Comparison of ENCODE assay signal across 8 cellular contexts in the genomic region with DNA sequence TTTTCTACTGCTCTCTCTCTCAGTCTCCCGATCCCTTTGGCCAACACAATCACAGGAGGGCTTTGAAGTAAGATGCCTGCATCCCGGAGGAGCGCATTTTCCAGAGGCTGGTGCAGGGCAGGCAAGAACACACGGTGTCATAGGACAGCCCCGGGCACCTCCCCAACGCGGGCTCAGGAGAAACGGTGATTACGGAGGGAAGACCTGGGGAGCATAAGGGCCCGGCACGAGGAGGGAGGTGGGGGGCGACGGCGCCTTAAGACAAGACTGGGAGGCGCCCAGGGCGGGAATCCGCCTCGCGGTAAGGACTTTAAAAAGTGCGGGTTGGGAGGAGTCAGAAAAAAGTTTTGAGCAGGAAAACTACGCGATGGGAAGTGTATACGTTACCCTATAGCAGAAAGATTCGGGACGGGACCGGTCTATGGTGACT. TPM values are rescaled to one million over a fixed set of nuclear protein-coding genes. Genes with fewer than 3 reads are reported as not detected.
DNase-seq lines count a peak whose midpoint lies in the region; ATAC-seq and TF ChIP-seq lines count a peak whose summit lies in the region.

No MANE protein-coding gene starts in this region.

- peak overlapping the region; percentile 83 for H3K27ac Mint-ChIP-seq in activated naive CD4-positive, alpha-beta T cell treated with anti-CD3 and anti-CD28 coated beads, Interleukin-2, amount 10 ng/mL, durations not matched to agents 7 days and 5 days

- 0% methylated on average over 26 of the region's 26 CpGs for WGBS in heart right ventricle, 2 donors

- peaks cover 20% of the 10 kb centered on the region for H3K4me1 Mint-ChIP-seq in activated naive CD4-positive, alpha-beta T cell treated with anti-CD3 and anti-CD28 coated beads, Interleukin-2, amount 10 ng/mL, durations not matched to agents 7 days and 5 days

- DNase-seq in DMS79 treated with DMSO at 0.1 percent for 48 hours (lab: John Stamatoyannopoulos, UW) = peak; percentile 34
- peak; percentile 52 for DNase-seq in M059J (ENCODE audit: low read depth)
- peak; percentile 41 for DNase-seq in activated naive CD4-positive, alpha-beta T cell treated with anti-CD3 and anti-CD28 coated beads, Interleukin-2, amount 10 ng/mL, durations not matched to agents 7 days and 5 days
- DNase-seq in heart right ventricle = peak; percentile 22 to 35
- DNase-seq in retina = peak; percentile 53
- DNase-seq in NCI-H510A treated with DMSO at 0.1 percent for 48 hours (lab: John Stamatoyannopoulos, UW) = no peak
- DNase-seq in inferior parietal cortex (ENCODE audit: extremely low spot score) = no peak

- peaks cover 47% of the 10 kb centered on the region for H3K9me3 Mint-ChIP-seq in activated naive CD4-positive, alpha-beta T cell treated with anti-CD3 and anti-CD28 coated beads, Interleukin-2, amount 10 ng/mL, durations not matched to agents 7 days and 5 days

- peak overlapping the region; percentile 40 to 91 (median 80) for H3K4me3 ChIP-seq in heart right ventricle

- no peaks in the 10 kb centered on the region for H3K27me3 ChIP-seq in heart right ventricle

- H3K4me1 ChIP-seq in heart right ventricle = peaks cover 0 to 27% (median 9%) of the 10 kb centered on the region in 9 donors

- no peak for TF ChIP-seq CTCF in heart right ventricle (IDR thresholded peaks at IDR 0.05)

- CTCF ChIA-PET in activated naive CD4-positive, alpha-beta T cell treated with anti-CD3 and anti-CD28 coated beads, Interleukin-2, amount 10 ng/mL, durations not matched to agents 7 days and 5 days (lab: Charles Lee) = no interaction called here

- no peaks in the 10 kb centered on the region for H3K27me3 Mint-ChIP-seq in activated naive CD4-positive, alpha-beta T cell treated with anti-CD3 and anti-CD28 coated beads, Interleukin-2, amount 10 ng/mL, durations not matched to agents 7 days and 5 days

- peak overlapping the region; percentile 85 for H3K4me3 Mint-ChIP-seq in activated naive CD4-positive, alpha-beta T cell treated with anti-CD3 and anti-CD28 coated beads, Interleukin-2, amount 10 ng/mL, durations not matched to agents 7 days and 5 days

- H3K9me3 ChIP-seq in heart right ventricle = peaks cover 0 to 15% (median 0%) of the 10 kb centered on the region in 11 donors

- peaks cover 34% of the 10 kb centered on the region for H3K36me3 Mint-ChIP-seq in activated naive CD4-positive, alpha-beta T cell treated with anti-CD3 and anti-CD28 coated beads, Interleukin-2, amount 10 ng/mL, durations not matched to agents 7 days and 5 days

- ATAC-seq in GM21528 (IDR thresholded peaks at IDR 0.05; ENCODE audit: low FRiP score, unreplicated experiment) (peak; percentile 42), heart right ventricle (peak; percentile 31 to 75 (median 56))

- H3K27ac ChIP-seq in heart right ventricle = peak overlapping the region in 9 of 10 donors; percentile 72 to 91 (median 85)

- intact Hi-C loops in heart right ventricle (cut with DNase I) = loop anchor here in 3 of 10 donors (1.0 to 2.0 kb wide), 3 partner anchors 19 to 21 kb away; a partner anchor contains a TSS

- H3K36me3 ChIP-seq in heart right ventricle = no peaks in the 10 kb centered on the region

RNA-seq across cellular contexts. Expression of a gene that starts 18.7 kb away (rescaled TPM):
- 7.8 and 8.1 TPM in 2 replicates for total RNA-seq in M059J (2014; rRNA removed; shearing (Covaris generic))
- total RNA-seq in heart right ventricle = 1 to 10 TPM in 9 of 10 donors, under 1 TPM in 1; 0.76 to 2.3 (median 1.4) TPM
- 1 to 10 TPM in 1 of 2 donors, under 1 TPM in 1; 0.70 to 1.6 TPM for polyA plus RNA-seq in heart right ventricle

RNA-seq across cellular contexts. Expression of a gene that starts 20.7 kb away (rescaled TPM):
- total RNA-seq in M059J (2014; rRNA removed; shearing (Covaris generic)) = 14.9 and 42.1 TPM in 2 replicates
- total RNA-seq in heart right ventricle = 10 to 100 TPM in 1 of 10 donors, 1 to 10 TPM in 9; 3.8 to 11.8 (median 5.6) TPM
- polyA plus RNA-seq in heart right ventricle = 1 to 10 TPM; 1.6 to 1.9 TPM

RNA-seq across cellular contexts. Expression of a gene that starts 44.5 kb away (rescaled TPM):
- total RNA-seq in M059J (2014; rRNA removed; shearing (Covaris generic)) = 4.8 and 11.9 TPM in 2 replicates
- total RNA-seq in heart right ventricle = 10 to 100 TPM in 1 of 10 donors, 1 to 10 TPM in 9; 6.3 to 16.3 (median 7.6) TPM
- 10 to 100 TPM in 1 of 2 donors, 1 to 10 TPM in 1; 2.7 to 10.0 TPM for polyA plus RNA-seq in heart right ventricle

Comparison
In these comparisons a context has a peak if more than half of its experiments do, and no peak if none do; other contexts are left out.
1. DNase-seq: peak in DMS79 treated with DMSO at 0.1 percent for 48 hours (single experiment), M059J (single experiment), activated naive CD4-positive, alpha-beta T cell treated with anti-CD3 and anti-CD28 coated beads, Interleukin-2, amount 10 ng/mL, durations not matched to agents 7 days and 5 days (single experiment), heart right ventricle (2 of 2) and retina (single experiment); none in NCI-H510A treated with DMSO at 0.1 percent for 48 hours (single experiment) and inferior parietal cortex (single experiment).